16 cellular contexts compared by ENCODE assay signal in genomic region chr6:147874322-147874721, GRCh38.
A peak's percentile ranks its signal among the peaks of the same experiment; 100 is the strongest.
DNase-seq lines count a peak whose midpoint lies in the region; ATAC-seq and TF ChIP-seq lines count a peak whose summit lies in the region.
"Had no signal": no experiment of that assay in that cellular context is flagged by ENCODE, and none has a peak within 500 bp of the region (broad histone marks: within the 10 kb centered on the region; RNA-seq: fewer than 3 reads in every experiment).

No MANE protein-coding gene starts in this region.

- no peaks in the 10 kb centered on the region for H3K36me3 Mint-ChIP-seq in activated T-helper 2 cell treated with anti-CD3 and anti-CD28 coated beads, Interferon-gamma antibody, Interleukin-2, Interleukin-4, amounts not matched to agents 10 μg/mL and 5 μg/mL and 100 μg/mL, durations not matched to agents 14 hours and 24 hours and 36 hours (ENCODE audit: low read depth)

- H3K4me1 ChIP-seq in left lung (no peaks in the 10 kb centered on the region), skeletal muscle satellite cell (ENCODE audit: control insufficient read depth, insufficient read depth, low read length) (peaks cover 24% of the 10 kb centered on the region), breast epithelium (no peaks in the 10 kb centered on the region)
- H3K4me1 ChIP-seq: A549, HAP-1 had no signal

- intact Hi-C loops in left lung (cut with DNase I) (no loop called here), breast epithelium (cut with DNase I; ENCODE audit: low total_unique reads) (no loop called here)
- intact Hi-C loops in activated T-helper 2 cell treated with anti-CD3 and anti-CD28 coated beads, Interferon-gamma antibody, Interleukin-2, Interleukin-4, amounts not matched to agents 10 μg/mL and 5 μg/mL and 100 μg/mL, durations not matched to agents 14 hours and 24 hours and 36 hours (cut with micrococcal nuclease), result no loop called here

- H3K9ac ChIP-seq in skeletal muscle satellite cell (ENCODE audit: low read depth, low read length), result peak overlapping the region; percentile 45
- H3K9ac ChIP-seq: GM23248 had no signal

- H3K36me3 ChIP-seq in left lung, result no peaks in the 10 kb centered on the region
- H3K36me3 ChIP-seq in skeletal muscle satellite cell (ENCODE audit: insufficient read depth, low read length), result no peaks in the 10 kb centered on the region
- H3K36me3 ChIP-seq in breast epithelium, result no peaks in the 10 kb centered on the region
- H3K36me3 ChIP-seq: HAP-1 had no signal

- no peaks in the 10 kb centered on the region for H3K9me3 Mint-ChIP-seq in activated T-helper 2 cell treated with anti-CD3 and anti-CD28 coated beads, Interferon-gamma antibody, Interleukin-2, Interleukin-4, amounts not matched to agents 10 μg/mL and 5 μg/mL and 100 μg/mL, durations not matched to agents 14 hours and 24 hours and 36 hours
- H3K9me3 Mint-ChIP-seq: CD4-positive, alpha-beta T cell had no signal

- no peak overlapping the region for H3K4me3 Mint-ChIP-seq in activated T-helper 2 cell treated with anti-CD3 and anti-CD28 coated beads, Interferon-gamma antibody, Interleukin-2, Interleukin-4, amounts not matched to agents 10 μg/mL and 5 μg/mL and 100 μg/mL, durations not matched to agents 14 hours and 24 hours and 36 hours (ENCODE audit: low read depth)
- H3K4me3 Mint-ChIP-seq: CD4-positive, alpha-beta T cell had no signal

- H3K4me1 Mint-ChIP-seq in activated T-helper 2 cell treated with anti-CD3 and anti-CD28 coated beads, Interferon-gamma antibody, Interleukin-2, Interleukin-4, amounts not matched to agents 10 μg/mL and 5 μg/mL and 100 μg/mL, durations not matched to agents 14 hours and 24 hours and 36 hours (ENCODE audit: low read depth), result no peaks in the 10 kb centered on the region

- TF ChIP-seq POLR2A in breast epithelium (IDR thresholded peaks at IDR 0.05), result no peak

- no peaks in the 10 kb centered on the region for H3K27me3 Mint-ChIP-seq in activated T-helper 2 cell treated with anti-CD3 and anti-CD28 coated beads, Interferon-gamma antibody, Interleukin-2, Interleukin-4, amounts not matched to agents 10 μg/mL and 5 μg/mL and 100 μg/mL, durations not matched to agents 14 hours and 24 hours and 36 hours (ENCODE audit: low read depth)
- H3K27me3 Mint-ChIP-seq: CD4-positive, alpha-beta T cell had no signal

- H3K4me3 ChIP-seq in left lung (no peak overlapping the region), skeletal muscle satellite cell (ENCODE audit: low read length) (peak overlapping the region; percentile 20), breast epithelium (no peak overlapping the region)
- H3K4me3 ChIP-seq: A549, GM23248, HAP-1 had no signal

- DNase-seq in NCI-H146 (lab: John Stamatoyannopoulos, UW) (peak; percentile 23), NCI-H146 treated with DMSO at 0.1 percent for 48 hours (lab: John Stamatoyannopoulos, UW; ENCODE audit: unreplicated experiment) (no peak), left lung (no peak), breast epithelium (ENCODE audit: low spot score in 2 of 2) (no peak)
- no peak for DNase-seq in activated T-helper 2 cell treated with anti-CD3 and anti-CD28 coated beads, Interferon-gamma antibody, Interleukin-2, Interleukin-4, amounts not matched to agents 10 μg/mL and 5 μg/mL and 100 μg/mL, durations not matched to agents 14 hours and 24 hours and 36 hours (ENCODE audit: low spot score)
- DNase-seq: AML-193; Caco-2; CD4-positive, alpha-beta T cell; GM23248 had no signal

- no peak overlapping the region for H3K27ac Mint-ChIP-seq in activated T-helper 2 cell treated with anti-CD3 and anti-CD28 coated beads, Interferon-gamma antibody, Interleukin-2, Interleukin-4, amounts not matched to agents 10 μg/mL and 5 μg/mL and 100 μg/mL, durations not matched to agents 14 hours and 24 hours and 36 hours
- H3K27ac Mint-ChIP-seq: CD4-positive, alpha-beta T cell had no signal

- H3K27ac ChIP-seq in left lung (no peak overlapping the region), breast epithelium (no peak overlapping the region)
- H3K27ac ChIP-seq: 22Rv1, A549, C4-2B, GM23248 had no signal

- TF ChIP-seq CTCF in left lung (IDR thresholded peaks at IDR 0.05) (no peak), breast epithelium (IDR thresholded peaks at IDR 0.05) (no peak)

- H3K9me3 ChIP-seq in left lung (no peaks in the 10 kb centered on the region), skeletal muscle satellite cell (replicated peaks; ENCODE audit: low read length) (no peaks in the 10 kb centered on the region), breast epithelium (no peaks in the 10 kb centered on the region)
- H3K9me3 ChIP-seq: A549, Caco-2, HAP-1 had no signal

- H3K27me3 ChIP-seq in left lung, result no peaks in the 10 kb centered on the region
- no peaks in the 10 kb centered on the region for H3K27me3 ChIP-seq in skeletal muscle satellite cell (ENCODE audit: control insufficient read depth, insufficient read depth, low read length)
- no peaks in the 10 kb centered on the region for H3K27me3 ChIP-seq in breast epithelium

- H3K4me2 ChIP-seq in skeletal muscle satellite cell (ENCODE audit: low read length), result peak overlapping the region; percentile 67
- H3K4me2 ChIP-seq: A549 had no signal

- ATAC-seq in left lung (peak; percentile 81), GM18517 (IDR thresholded peaks at IDR 0.05; ENCODE audit: unreplicated experiment) (no peak)
- ATAC-seq: A549, HepG2 had no signal
